25 cellular contexts compared by ENCODE assay signal in genomic region chr17:42920106-42920900, GRCh38. TPM values are rescaled to one million over a fixed set of nuclear protein-coding genes. Genes with fewer than 3 reads are reported as not detected.
DNase-seq lines count a peak whose midpoint lies in the region; ATAC-seq, FAIRE-seq and TF ChIP-seq lines count a peak whose summit lies in the region.
"Had no signal": no experiment of that assay in that cellular context is flagged by ENCODE, and none has a peak within 500 bp of the region (broad histone marks: within the 10 kb centered on the region; RNA-seq: fewer than 3 reads in every experiment).

No MANE protein-coding gene starts in this region.

- H3K4me2 ChIP-seq in HepG2 (ENCODE audit: low read depth, low read length): peak overlapping the region; percentile 85

- H2AFZ ChIP-seq in HepG2 (ENCODE audit: low read length): no peak overlapping the region

- H3K4me3 ChIP-seq in HepG2 (replicated peaks in 1 of 3; ENCODE audit: insufficient read depth in 1 of 3, low read depth in 2 of 3, low read length in 3 of 3): peak overlapping the region in 2 of 3 experiments; percentile 28 to 58; a peak in 4 of 6 replicates
- no peak overlapping the region for H3K4me3 ChIP-seq in subcutaneous abdominal adipose tissue (ENCODE audit: low read depth in 1 of 5, low read length in 5 of 5)
- H3K4me3 ChIP-seq in breast epithelium: no peak overlapping the region
- H3K4me3 ChIP-seq: ascending aorta, right atrium auricular region, SK-N-MC, transverse colon had no signal

- H3K9ac ChIP-seq in HepG2 (ENCODE audit: insufficient read depth, low read depth, low read length) (0 out of 2 replicates have a peak overlapping the region, but pooled peaks have one; percentile 2), subcutaneous abdominal adipose tissue (ENCODE audit: low read length in 5 of 5) (no peak overlapping the region)

- H3K4me1 ChIP-seq in HepG2 (ENCODE audit: insufficient read depth, low read length): peaks cover 68% of the 10 kb centered on the region
- H3K4me1 ChIP-seq in subcutaneous abdominal adipose tissue (ENCODE audit: control insufficient read depth in 5 of 5, insufficient read depth in 5 of 5, low read length in 5 of 5): peaks cover 2 to 59% (median 47%) of the 10 kb centered on the region in 5 donors
- no peaks in the 10 kb centered on the region for H3K4me1 ChIP-seq in breast epithelium

- H4K20me1 ChIP-seq in HepG2 (ENCODE audit: insufficient read depth, low read length): no peaks in the 10 kb centered on the region

- peak; percentile 29; the same call in 1 of the 2 replicates for TF ChIP-seq CTCF in HepG2 (CRISPR knock-in tag; IDR thresholded peaks at IDR 0.05)
- TF ChIP-seq CTCF in breast epithelium (IDR thresholded peaks at IDR 0.05): no peak

- no peak for TF ChIP-seq RAD21 in HepG2 (CRISPR knock-in tag; IDR thresholded peaks at IDR 0.05)

- ATAC-seq in HepG2: peak; percentile 82
- no peak for ATAC-seq in HG03460 (IDR thresholded peaks at IDR 0.05; ENCODE audit: unreplicated experiment)
- ATAC-seq: activated naive CD4-positive, alpha-beta T cell treated with anti-CD3 and anti-CD28 coated beads, Interleukin-2, amount 50 U/mL, for 72 hours; activated T-helper 17 cell treated with anti-CD3 and anti-CD28 coated beads, Interleukin-2, amount 50 U/mL, for 72 hours had no signal

- H3K79me2 ChIP-seq in HepG2 (ENCODE audit: insufficient read depth, low read length): no peaks in the 10 kb centered on the region

- no peak for TF ChIP-seq POLR2A in HepG2 (IDR thresholded peaks at IDR 0.05; ENCODE audit: insufficient read depth in 1 of 2, low read depth in 2 of 2, low read length in 2 of 2)
- TF ChIP-seq POLR2A in breast epithelium (IDR thresholded peaks at IDR 0.05): no peak

- H3K27me3 ChIP-seq in HepG2 (ENCODE audit: control insufficient read depth in 1 of 2, insufficient read depth in 2 of 2, low read length in 2 of 2) (no peaks in the 10 kb centered on the region), subcutaneous abdominal adipose tissue (ENCODE audit: control insufficient read depth in 5 of 5, insufficient read depth in 4 of 5, low read length in 5 of 5) (no peaks in the 10 kb centered on the region), breast epithelium (no peaks in the 10 kb centered on the region)
- H3K27me3 ChIP-seq: ascending aorta, right atrium auricular region had no signal

- intact Hi-C loops in HepG2 (cut with micrococcal nuclease; ENCODE audit: unreplicated experiment): loop anchor here (1.0 kb wide), 1 partner anchor 34 kb away; no protein-coding TSS in a partner anchor
- intact Hi-C loops in breast epithelium (cut with DNase I; ENCODE audit: low total_unique reads): no loop called here

- no peaks in the 10 kb centered on the region for H3K9me3 ChIP-seq in HepG2 (ENCODE audit: low read length)
- H3K9me3 ChIP-seq in subcutaneous abdominal adipose tissue (ENCODE audit: control insufficient read depth in 5 of 5, low read length in 5 of 5): no peaks in the 10 kb centered on the region
- H3K9me3 ChIP-seq in breast epithelium: no peaks in the 10 kb centered on the region
- H3K9me3 ChIP-seq: ascending aorta, right atrium auricular region, transverse colon had no signal

- FAIRE-seq in HepG2 (lab: Jason Lieb, UNC): peak; percentile 56
- FAIRE-seq: A204.1, GM12892 had no signal

- 25% methylated on average over 10 of the region's 10 CpGs for WGBS in HepG2 (ENCODE audit: low lambda C conversion rate)

- TF ChIP-seq EP300 in HepG2 (IDR thresholded peaks at IDR 0.05; ENCODE audit: low read depth in 2 of 2, low read length in 2 of 2) (peak in 1 of 2 experiments; percentile 73; a peak in 2 of 4 replicates), HepG2 (CRISPR knock-in tag; IDR thresholded peaks at IDR 0.05; ENCODE audit: borderline replicate concordance) (no peak)

- in situ Hi-C loops in HepG2 (cut with HindIII; ENCODE audit: extremely low pct_ligation_motif_present, low pct_unique_long_range_greater_than_20kb): no loop called here

- no TSS peak for BruUV-seq in HepG2 (replicated peaks; lab: Mats Ljungman, UMichigan)

- CTCF ChIA-PET in HepG2 (lab: Yijun Ruan, JAX; ENCODE audit: low intra/inter-chr PET ratio, low total read pairs): no interaction called here

- peak; percentile 22 for DNase-seq in NCI-H510A treated with DMSO at 0.1 percent for 48 hours (lab: John Stamatoyannopoulos, UW)
- no peak for DNase-seq in NCI-H510A (lab: John Stamatoyannopoulos, UW)
- peak; percentile 75 for DNase-seq in RPMI8226
- DNase-seq in HepG2 (ENCODE audit: low spot score): peak; percentile 63
- no peak for DNase-seq in breast epithelium (ENCODE audit: low spot score in 2 of 2)
- DNase-seq in hypothalamus (lab: John Stamatoyannopoulos, UW): no peak
- DNase-seq: activated CD8-positive, alpha-beta memory T cell treated with anti-CD3 and anti-CD28 coated beads, Interleukin-2, amount 50 U/mL, for 4 hours; cerebellar nuclear complex; foreskin fibroblast; occipital lobe; transverse colon had no signal

- peak overlapping the region; percentile 53 for H3K27ac ChIP-seq in HepG2 (ENCODE audit: extremely low read length, insufficient read depth, low read length)
- peak overlapping the region; percentile 84 for H3K27ac ChIP-seq in subcutaneous abdominal adipose tissue (ENCODE audit: low read depth, low read length)
- H3K27ac ChIP-seq in breast epithelium: peak overlapping the region in 1 of 2 donors; percentile 26
- H3K27ac ChIP-seq: SK-N-MC had no signal

- H3K36me3 ChIP-seq in HepG2 (replicated peaks in 1 of 2; ENCODE audit: control insufficient read depth in 1 of 2, insufficient read depth in 2 of 2, low read length in 2 of 2): no peaks in the 10 kb centered on the region
- no peaks in the 10 kb centered on the region for H3K36me3 ChIP-seq in subcutaneous abdominal adipose tissue (ENCODE audit: control insufficient read depth in 5 of 5, insufficient read depth in 5 of 5, low read length in 5 of 5)
- no peaks in the 10 kb centered on the region for H3K36me3 ChIP-seq in breast epithelium
- H3K36me3 ChIP-seq: ascending aorta, right atrium auricular region, transverse colon had no signal

- POLR2A ChIA-PET in HepG2 (lab: Yijun Ruan, JAX): interaction anchor here (0.6 to 3.9 kb wide), 19 partner anchors 8 to 96 kb away, joined by 3 to 32 read pairs (median 5); partner anchors contain the start of genes AOC3, BECN1, G6PC1 and PSME3

RNA-seq across cellular contexts. Expression of gene G6PC1, which starts 19.7 kb away (rescaled TPM):
- total RNA-seq in HepG2 (2016; rRNA removed; fragmentation: Illumina TruSeq; extraction: Trizol): 0.56 and 1.7 TPM in 2 replicates
- 0.30 and 0.35 TPM in 2 replicates for total RNA-seq in HepG2 (2016; cell fraction: cytosol; rRNA removed; fragmentation: Illumina TruSeq; extraction: Trizol; ENCODE audit: low read depth)
- 0.91 and 1.3 TPM in 2 replicates for total RNA-seq in HepG2 (2016; cell fraction: insoluble cytoplasmic fraction; rRNA removed; fragmentation: Illumina TruSeq; extraction: Trizol)
- 0.71 and 1.1 TPM in 2 replicates for total RNA-seq in HepG2 (2016; cell fraction: membrane; rRNA removed; fragmentation: Illumina TruSeq; extraction: Trizol)
- 2.2 and 2.5 TPM in 2 replicates for total RNA-seq in HepG2 (2016; cell fraction: nucleus; rRNA removed; fragmentation: Illumina TruSeq; extraction: Trizol)
- 37.9 and 127 TPM in 2 replicates for polyA plus RNA-seq in HepG2 (2011; rRNA removed)
- polyA plus RNA-seq in HepG2 (2011; cell fraction: cytosol; rRNA removed): 22.5 and 89.8 TPM in 2 replicates
- polyA plus RNA-seq in HepG2 (2011; cell fraction: nucleus; rRNA removed): 18.2 and 57.3 TPM in 2 replicates
- polyA plus RNA-seq in HepG2 (2012): 278 and 494 TPM in 2 replicates
- polyA plus RNA-seq in HepG2 (2016; cell fraction: cytosol; fragmentation: Illumina TruSeq; extraction: Trizol; ENCODE audit: low read depth): 0.17 and 0.19 TPM in 2 replicates
- 0.60 and 0.89 TPM in 2 replicates for polyA plus RNA-seq in HepG2 (2016; cell fraction: insoluble cytoplasmic fraction; fragmentation: Illumina TruSeq; extraction: Trizol; ENCODE audit: low read depth)
- polyA plus RNA-seq in HepG2 (2016; cell fraction: membrane; fragmentation: Illumina TruSeq; extraction: Trizol; ENCODE audit: low read depth): 0.27 and 0.36 TPM in 2 replicates
- 1.3 and 1.4 TPM in 2 replicates for polyA plus RNA-seq in HepG2 (2016; cell fraction: nucleus; fragmentation: Illumina TruSeq; extraction: Trizol; ENCODE audit: insufficient read depth, low read depth)
- polyA minus RNA-seq in HepG2 (2011; rRNA and poly(A)+ RNA removed; ENCODE audit: low replicate concordance): 0.30 and 160 TPM in 2 replicates
- 49.4 and 178 TPM in 2 replicates for polyA minus RNA-seq in HepG2 (2011; cell fraction: cytosol; rRNA and poly(A)+ RNA removed)
- 35.3 and 157 TPM in 2 replicates for polyA minus RNA-seq in HepG2 (2011; cell fraction: nucleus; rRNA and poly(A)+ RNA removed)
- total RNA-seq in breast epithelium: not detected
- total RNA-seq: activated naive CD4-positive, alpha-beta T cell treated with anti-CD3 and anti-CD28 coated beads, Interleukin-2, amount 50 U/mL, for 72 hours; activated T-helper 17 cell treated with anti-CD3 and anti-CD28 coated beads, Interleukin-2, amount 50 U/mL, for 72 hours; ascending aorta; epithelial cell of proximal tubule; H4; lower leg skin; occipital lobe; right atrium auricular region; RPMI7951 had no signal
- polyA plus RNA-seq: IgD-negative memory B cell had no signal

RNA-seq across cellular contexts. Expression of gene AARSD1, which starts 44.0 kb away (rescaled TPM):
- 24.7 and 29.8 TPM in 2 replicates for total RNA-seq in HepG2 (2016; rRNA removed; fragmentation: Illumina TruSeq; extraction: Trizol)
- total RNA-seq in HepG2 (2016; cell fraction: cytosol; rRNA removed; fragmentation: Illumina TruSeq; extraction: Trizol; ENCODE audit: low read depth): 9.4 and 10.6 TPM in 2 replicates
- 28.7 and 29.4 TPM in 2 replicates for total RNA-seq in HepG2 (2016; cell fraction: insoluble cytoplasmic fraction; rRNA removed; fragmentation: Illumina TruSeq; extraction: Trizol)
- 7.7 and 9.0 TPM in 2 replicates for total RNA-seq in HepG2 (2016; cell fraction: membrane; rRNA removed; fragmentation: Illumina TruSeq; extraction: Trizol)
- total RNA-seq in HepG2 (2016; cell fraction: nucleus; rRNA removed; fragmentation: Illumina TruSeq; extraction: Trizol): 21.2 and 23.9 TPM in 2 replicates
- polyA plus RNA-seq in HepG2 (2011; rRNA removed): 25.6 and 29.3 TPM in 2 replicates
- 19.5 and 22.2 TPM in 2 replicates for polyA plus RNA-seq in HepG2 (2011; cell fraction: cytosol; rRNA removed)
- polyA plus RNA-seq in HepG2 (2011; cell fraction: nucleus; rRNA removed): 47.0 and 47.5 TPM in 2 replicates
- 15.6 and 19.8 TPM in 2 replicates for polyA plus RNA-seq in HepG2 (2012)
- 5.1 and 7.5 TPM in 2 replicates for polyA plus RNA-seq in HepG2 (2016; cell fraction: cytosol; fragmentation: Illumina TruSeq; extraction: Trizol; ENCODE audit: low read depth)
- polyA plus RNA-seq in HepG2 (2016; cell fraction: insoluble cytoplasmic fraction; fragmentation: Illumina TruSeq; extraction: Trizol; ENCODE audit: low read depth): 27.4 and 31.1 TPM in 2 replicates
- 6.9 and 8.4 TPM in 2 replicates for polyA plus RNA-seq in HepG2 (2016; cell fraction: membrane; fragmentation: Illumina TruSeq; extraction: Trizol; ENCODE audit: low read depth)
- polyA plus RNA-seq in HepG2 (2016; cell fraction: nucleus; fragmentation: Illumina TruSeq; extraction: Trizol; ENCODE audit: insufficient read depth, low read depth): 69.0 and 74.3 TPM in 2 replicates
- polyA minus RNA-seq in HepG2 (2011; rRNA and poly(A)+ RNA removed; ENCODE audit: low replicate concordance): 10.1 and 60.9 TPM in 2 replicates
- polyA minus RNA-seq in HepG2 (2011; cell fraction: cytosol; rRNA and poly(A)+ RNA removed): 3.8 and 6.1 TPM in 2 replicates
- polyA minus RNA-seq in HepG2 (2011; cell fraction: nucleus; rRNA and poly(A)+ RNA removed): 25.8 and 45.0 TPM in 2 replicates
- total RNA-seq in breast epithelium: 10 to 100 TPM; 25.3 to 34.7 (median 26.5) TPM

RNA-seq across cellular contexts. Expression of gene PTGES3L, which starts 59.6 kb away (rescaled TPM):
- total RNA-seq in HepG2 (2016; rRNA removed; fragmentation: Illumina TruSeq; extraction: Trizol) (1.2 and 1.9 TPM in 2 replicates), breast epithelium (under 1 TPM in 2 of 3 donors, not detected in 1; 0.44 to 0.66 TPM)
- total RNA-seq in HepG2 (2016; cell fraction: cytosol; rRNA removed; fragmentation: Illumina TruSeq; extraction: Trizol; ENCODE audit: low read depth): 0.62 and 1.0 TPM in 2 replicates
- total RNA-seq in HepG2 (2016; cell fraction: insoluble cytoplasmic fraction; rRNA removed; fragmentation: Illumina TruSeq; extraction: Trizol): 1.6 and 2.6 TPM in 2 replicates
- 1.2 and 1.9 TPM in 2 replicates for total RNA-seq in HepG2 (2016; cell fraction: membrane; rRNA removed; fragmentation: Illumina TruSeq; extraction: Trizol)
- total RNA-seq in HepG2 (2016; cell fraction: nucleus; rRNA removed; fragmentation: Illumina TruSeq; extraction: Trizol): 1.1 and 2.0 TPM in 2 replicates
- polyA plus RNA-seq in HepG2 (2011; rRNA removed): 1.9 and 2.9 TPM in 2 replicates
- 1.4 and 1.6 TPM in 2 replicates for polyA plus RNA-seq in HepG2 (2011; cell fraction: cytosol; rRNA removed)
- polyA plus RNA-seq in HepG2 (2011; cell fraction: nucleus; rRNA removed): 5.0 and 6.2 TPM in 2 replicates
- 0.51 and 0.63 TPM in 2 replicates for polyA plus RNA-seq in HepG2 (2012)
- polyA plus RNA-seq in HepG2 (2016; cell fraction: cytosol; fragmentation: Illumina TruSeq; extraction: Trizol; ENCODE audit: low read depth): 0.75 and 0.95 TPM in 2 replicates
- polyA plus RNA-seq in HepG2 (2016; cell fraction: insoluble cytoplasmic fraction; fragmentation: Illumina TruSeq; extraction: Trizol; ENCODE audit: low read depth): 3.0 and 3.4 TPM in 2 replicates
- 1.5 TPM in 2 replicates for polyA plus RNA-seq in HepG2 (2016; cell fraction: membrane; fragmentation: Illumina TruSeq; extraction: Trizol; ENCODE audit: low read depth)
- polyA plus RNA-seq in HepG2 (2016; cell fraction: nucleus; fragmentation: Illumina TruSeq; extraction: Trizol; ENCODE audit: insufficient read depth, low read depth): 4.8 and 5.2 TPM in 2 replicates
- 3.2 and 8.2 TPM in 2 replicates for polyA minus RNA-seq in HepG2 (2011; rRNA and poly(A)+ RNA removed; ENCODE audit: low replicate concordance)
- polyA minus RNA-seq in HepG2 (2011; cell fraction: cytosol; rRNA and poly(A)+ RNA removed): 0.89 and 1.3 TPM in 2 replicates
- polyA minus RNA-seq in HepG2 (2011; cell fraction: nucleus; rRNA and poly(A)+ RNA removed): 8.2 and 11.1 TPM in 2 replicates
- total RNA-seq: ascending aorta had no signal

Comparison
In these comparisons a context has a peak if more than half of its experiments do, and no peak if none do; other contexts are left out.
1. DNase-seq: peak in NCI-H510A treated with DMSO at 0.1 percent for 48 hours (single experiment), RPMI8226 (single experiment) and HepG2 (single experiment); none in NCI-H510A (single experiment), breast epithelium (0 of 2) and hypothalamus (0 of 51).
2. H3K4me3 ChIP-seq: peak in HepG2 (2 of 3); none in subcutaneous abdominal adipose tissue (0 of 5) and breast epithelium (0 of 3).